In the genomic region with DNA sequence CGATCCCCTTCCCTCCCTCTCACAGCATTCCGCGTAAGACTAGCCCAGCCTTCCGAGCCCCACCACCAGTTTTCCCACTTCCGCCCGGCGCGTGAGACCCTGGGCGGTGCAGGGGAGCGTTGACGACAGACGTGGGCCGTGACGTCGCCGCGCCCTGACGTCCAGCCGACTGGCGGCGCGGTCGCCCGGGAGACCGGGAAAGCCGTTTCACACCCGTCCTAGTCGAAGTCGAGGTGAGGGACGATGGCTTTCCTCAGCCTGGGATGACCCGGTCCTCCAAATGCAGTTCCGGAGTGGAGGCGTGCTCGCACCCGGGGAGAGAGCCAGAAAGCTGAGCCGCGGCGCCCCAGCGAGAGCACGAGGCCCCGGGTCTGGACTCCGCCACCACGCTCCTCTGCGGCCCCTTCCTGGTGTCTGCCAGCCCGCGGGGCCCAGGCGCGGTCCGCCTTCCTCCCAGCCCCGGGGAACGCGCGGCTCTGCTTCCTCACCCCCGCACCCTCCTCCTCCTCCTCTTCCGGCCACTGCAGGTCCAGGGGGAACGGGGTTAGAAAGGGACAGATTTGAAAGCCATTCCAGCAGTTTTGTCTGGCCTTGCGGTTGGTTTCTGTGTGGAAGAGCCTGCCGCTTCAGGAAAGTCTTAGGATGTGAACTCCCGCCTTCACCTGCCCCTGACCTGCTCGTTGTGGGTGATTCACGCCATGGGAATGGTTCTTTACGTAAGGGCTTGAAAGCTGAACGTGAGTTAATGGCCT, we compare ENCODE assay signal across 8 cellular contexts. TPM values are rescaled to one million over a fixed set of nuclear protein-coding genes. Genes with fewer than 3 reads are reported as not detected.
DNase-seq lines count a peak whose midpoint lies in the region; ATAC-seq and TF ChIP-seq lines count a peak whose summit lies in the region.

A gene (plus strand): TSS at position 210 of the 752 bp plus-strand sequence. CDS start 2,977 bp downstream, outside the sequence.

- H3K4me2 ChIP-seq in PC-3 (ENCODE audit: low read length), result peak within 1 kb of the TSS; percentile 87

- H3K9me3 ChIP-seq in Caco-2 (no peaks in the 10 kb centered on the region), PC-3 (ENCODE audit: low read length) (no peaks in the 10 kb centered on the region)

- peak within 1 kb of the TSS; percentile 59 for H2AFZ ChIP-seq in PC-3 (ENCODE audit: low read length)

- BruUV-seq in Caco-2 (replicated peaks; lab: Mats Ljungman, UMichigan) (no TSS peak), PC-3 (replicated peaks; lab: Mats Ljungman, UMichigan) (no TSS peak)

- intact Hi-C loops in Caco-2 (cut with micrococcal nuclease; ENCODE audit: unreplicated experiment), result loop anchor here (1.0 to 2.0 kb wide), 3 partner anchors 12 to 294 kb away; no protein-coding TSS in a partner anchor
- intact Hi-C loops in PC-3 (cut with micrococcal nuclease), result no loop called here
- intact Hi-C loops in activated T-helper 1 cell treated with anti-CD3 and anti-CD28 coated beads, Interleukin-12 subunit alpha, Interleukin-12 subunit beta, Interleukin-2, Interleukin-4 antibody, amounts not matched to agents 30 ng/mL and 10 ng/mL and 1 ng/mL, durations not matched to agents 14 hours and 24 hours and 36 hours (cut with micrococcal nuclease), result loop anchor here (1.0 to 2.0 kb wide), 3 partner anchors 9 to 349 kb away; no protein-coding TSS in a partner anchor

- H3K36me3 Mint-ChIP-seq in Caco-2 (ENCODE audit: insufficient read depth, unreplicated experiment), result peaks cover 18% of the 10 kb centered on the region
- H3K36me3 Mint-ChIP-seq in activated T-helper 1 cell treated with anti-CD3 and anti-CD28 coated beads, Interleukin-12 subunit alpha, Interleukin-12 subunit beta, Interleukin-2, Interleukin-4 antibody, amounts not matched to agents 30 ng/mL and 10 ng/mL and 1 ng/mL, durations not matched to agents 14 hours and 24 hours and 36 hours (ENCODE audit: low read depth), result peaks cover 2% of the 10 kb centered on the region
- H3K36me3 Mint-ChIP-seq in naive B cell, result peaks cover 0 to 9% of the 10 kb centered on the region in 2 donors
- H3K36me3 Mint-ChIP-seq in stimulated activated memory B cell treated with anti-CD40 and anti-IgM and Interleukin-4, amounts not matched to agents 10 μg/mL and 1 μg/mL and 100 μg/mL, for 72 hours, result peaks cover 10% of the 10 kb centered on the region

- H3K4me1 Mint-ChIP-seq in Caco-2 (ENCODE audit: low read depth, unreplicated experiment) (peaks cover 18% of the 10 kb centered on the region), naive B cell (peaks cover 16 to 24% (median 19%) of the 10 kb centered on the region in 3 donors)
- peaks cover 36% of the 10 kb centered on the region for H3K4me1 Mint-ChIP-seq in activated T-helper 1 cell treated with anti-CD3 and anti-CD28 coated beads, Interleukin-12 subunit alpha, Interleukin-12 subunit beta, Interleukin-2, Interleukin-4 antibody, amounts not matched to agents 30 ng/mL and 10 ng/mL and 1 ng/mL, durations not matched to agents 14 hours and 24 hours and 36 hours (ENCODE audit: low read depth)
- H3K4me1 Mint-ChIP-seq in stimulated activated memory B cell treated with anti-CD40 and anti-IgM and Interleukin-4, amounts not matched to agents 10 μg/mL and 1 μg/mL and 100 μg/mL, for 72 hours, result peaks cover 32% of the 10 kb centered on the region

- H3K4me1 ChIP-seq in Caco-2 (peaks cover 21% of the 10 kb centered on the region), PC-3 (ENCODE audit: insufficient read depth, low read length) (peaks cover 24% of the 10 kb centered on the region)

- peaks cover 10% of the 10 kb centered on the region for H3K79me2 ChIP-seq in PC-3 (ENCODE audit: low read length)

- CTCF ChIA-PET in Caco-2 (lab: Charles Lee), result no interaction called here
- CTCF ChIA-PET in PC-3 (lab: Charles Lee), result no interaction called here

- no peaks in the 10 kb centered on the region for H4K20me1 ChIP-seq in PC-3 (ENCODE audit: low read length)

- peak within 1 kb of the TSS; percentile 99 for H3K4me3 Mint-ChIP-seq in Caco-2 (ENCODE audit: unreplicated experiment)
- H3K4me3 Mint-ChIP-seq in activated T-helper 1 cell treated with anti-CD3 and anti-CD28 coated beads, Interleukin-12 subunit alpha, Interleukin-12 subunit beta, Interleukin-2, Interleukin-4 antibody, amounts not matched to agents 30 ng/mL and 10 ng/mL and 1 ng/mL, durations not matched to agents 14 hours and 24 hours and 36 hours, result peak within 1 kb of the TSS; percentile 87
- peak within 1 kb of the TSS; percentile 91 to 99 (median 96) for H3K4me3 Mint-ChIP-seq in naive B cell
- H3K4me3 Mint-ChIP-seq in stimulated activated memory B cell treated with anti-CD40 and anti-IgM and Interleukin-4, amounts not matched to agents 10 μg/mL and 1 μg/mL and 100 μg/mL, for 72 hours, result peak within 1 kb of the TSS; percentile 92

- no peaks in the 10 kb centered on the region for H3K9me3 Mint-ChIP-seq in Caco-2 (ENCODE audit: unreplicated experiment)
- no peaks in the 10 kb centered on the region for H3K9me3 Mint-ChIP-seq in activated T-helper 1 cell treated with anti-CD3 and anti-CD28 coated beads, Interleukin-12 subunit alpha, Interleukin-12 subunit beta, Interleukin-2, Interleukin-4 antibody, amounts not matched to agents 30 ng/mL and 10 ng/mL and 1 ng/mL, durations not matched to agents 14 hours and 24 hours and 36 hours
- no peaks in the 10 kb centered on the region for H3K9me3 Mint-ChIP-seq in naive B cell
- no peaks in the 10 kb centered on the region for H3K9me3 Mint-ChIP-seq in stimulated activated memory B cell treated with anti-CD40 and anti-IgM and Interleukin-4, amounts not matched to agents 10 μg/mL and 1 μg/mL and 100 μg/mL, for 72 hours

- H3K27ac Mint-ChIP-seq in Caco-2 (ENCODE audit: unreplicated experiment) (peak within 1 kb of the TSS; percentile 100), naive B cell (peak within 1 kb of the TSS; percentile 99 to 100 (median 99))
- H3K27ac Mint-ChIP-seq in activated T-helper 1 cell treated with anti-CD3 and anti-CD28 coated beads, Interleukin-12 subunit alpha, Interleukin-12 subunit beta, Interleukin-2, Interleukin-4 antibody, amounts not matched to agents 30 ng/mL and 10 ng/mL and 1 ng/mL, durations not matched to agents 14 hours and 24 hours and 36 hours, result peak within 1 kb of the TSS; percentile 92
- H3K27ac Mint-ChIP-seq in stimulated activated memory B cell treated with anti-CD40 and anti-IgM and Interleukin-4, amounts not matched to agents 10 μg/mL and 1 μg/mL and 100 μg/mL, for 72 hours, result peak within 1 kb of the TSS; percentile 98

- H3K27ac ChIP-seq in PC-3 (ENCODE audit: low read length), result peak within 1 kb of the TSS; percentile 98

- H3K9me2 ChIP-seq in PC-3 (replicated peaks; ENCODE audit: low read length), result no peaks in the 10 kb centered on the region

- DNase-seq in Caco-2 (peak; percentile 93 to 94), HS-27A (ENCODE audit: low read depth) (peak; percentile 57), PC-3 (peak; percentile 94), fibroblast of gingiva (ENCODE audit: low read depth) (peak; percentile 93), naive B cell (peak; percentile 78)
- DNase-seq in activated T-helper 1 cell treated with anti-CD3 and anti-CD28 coated beads, Interleukin-12 subunit alpha, Interleukin-12 subunit beta, Interleukin-2, Interleukin-4 antibody, amounts not matched to agents 30 ng/mL and 10 ng/mL and 1 ng/mL, durations not matched to agents 14 hours and 24 hours and 36 hours (ENCODE audit: low spot score), result peak; percentile 64

- POLR2A ChIA-PET in Caco-2 (lab: Charles Lee), result interaction anchor here (0.9 to 1.5 kb wide), 4 partner anchors 9 to 271 kb away, joined by 4 to 7 read pairs (median 4); a partner anchor contains a TSS
- POLR2A ChIA-PET in PC-3 (lab: Charles Lee; ENCODE audit: unreplicated experiment), result interaction anchor here (0.8 to 1.1 kb wide), 2 partner anchors 149 to 263 kb away, joined by 3 to 5 read pairs; no protein-coding TSS in a partner anchor

- TF ChIP-seq CTCF in Caco-2 (IDR thresholded peaks at IDR 0.05; ENCODE audit: insufficient read depth in 1 of 2, low read depth in 1 of 2, low read length in 1 of 2, severe bottlenecking in 1 of 2, unreplicated experiment in 1 of 2), result no peak
- no peak for TF ChIP-seq CTCF in PC-3 (conservative IDR thresholded peaks at IDR 0.05; ENCODE audit: low read depth, low read length)

- peak within 1 kb of the TSS; percentile 98 for H3K9ac ChIP-seq in PC-3 (ENCODE audit: low read length)

- H3F3A ChIP-seq in PC-3 (ENCODE audit: low read length, unreplicated experiment), result no peaks in the 10 kb centered on the region

- H3K36me3 ChIP-seq in Caco-2 (ENCODE audit: control insufficient read depth, insufficient read depth, low read length) (no peaks in the 10 kb centered on the region), PC-3 (ENCODE audit: low read depth, low read length) (no peaks in the 10 kb centered on the region)

- H3K27me3 Mint-ChIP-seq in Caco-2 (ENCODE audit: insufficient read depth, unreplicated experiment) (no peaks in the 10 kb centered on the region), naive B cell (no peaks in the 10 kb centered on the region)
- peaks cover 2% of the 10 kb centered on the region for H3K27me3 Mint-ChIP-seq in activated T-helper 1 cell treated with anti-CD3 and anti-CD28 coated beads, Interleukin-12 subunit alpha, Interleukin-12 subunit beta, Interleukin-2, Interleukin-4 antibody, amounts not matched to agents 30 ng/mL and 10 ng/mL and 1 ng/mL, durations not matched to agents 14 hours and 24 hours and 36 hours (ENCODE audit: insufficient read depth)
- no peaks in the 10 kb centered on the region for H3K27me3 Mint-ChIP-seq in stimulated activated memory B cell treated with anti-CD40 and anti-IgM and Interleukin-4, amounts not matched to agents 10 μg/mL and 1 μg/mL and 100 μg/mL, for 72 hours

- ATAC-seq in GM19468 (IDR thresholded peaks at IDR 0.05; ENCODE audit: extremely low read depth, unreplicated experiment) (peak; percentile 81), PC-3 (peak; percentile 85), naive B cell (ENCODE audit: low read depth in 2 of 2) (peak; percentile 70 to 75)
- ATAC-seq in stimulated activated memory B cell treated with anti-CD40 and anti-IgM and Interleukin-4, amounts not matched to agents 10 μg/mL and 1 μg/mL and 100 μg/mL, for 72 hours, result peak; percentile 91

- no peaks in the 10 kb centered on the region for H3K27me3 ChIP-seq in Caco-2 (replicated peaks; ENCODE audit: control insufficient read depth, insufficient read depth, low read length)
- H3K27me3 ChIP-seq in PC-3 (ENCODE audit: low read length), result no peaks in the 10 kb centered on the region

- H3K4me3 ChIP-seq in Caco-2 (ENCODE audit: low read depth, low read length) (peak within 1 kb of the TSS; percentile 52), PC-3 (ENCODE audit: low read length) (peak within 1 kb of the TSS; percentile 64)

RNA-seq across cellular contexts. Expression of the gene that starts here (rescaled TPM):
- total RNA-seq in Caco-2 (2022) (1.4 and 1.6 TPM in 2 replicates), PC-3 (2014; rRNA removed) (0.15 and 0.98 TPM in 2 replicates)
- total RNA-seq in activated T-helper 1 cell treated with anti-CD3 and anti-CD28 coated beads, Interleukin-12 subunit alpha, Interleukin-12 subunit beta, Interleukin-2, Interleukin-4 antibody, amounts not matched to agents 30 ng/mL and 10 ng/mL and 1 ng/mL, durations not matched to agents 14 hours and 24 hours and 36 hours, result 0.57 TPM in 1 of 2 replicates, not detected in the other
- 10 to 100 TPM in 1 of 6 donors, 1 to 10 TPM in 4, not detected in 1; 1.9 to 12.3 (median 4.8) TPM for polyA plus RNA-seq in naive B cell (ENCODE audit: low read depth in 6 of 6)

Comparison
In these comparisons a context has a peak if more than half of its experiments do, and no peak if none do; other contexts are left out.
1. Peak in every context shown above with its lines: DNase-seq, ATAC-seq, H3K4me3 ChIP-seq and H3K27ac ChIP-seq.
2. Peak in DNase-seq, ATAC-seq, H3K4me3 ChIP-seq, H3K27ac ChIP-seq, H3K9ac ChIP-seq and H3K4me2 ChIP-seq in PC-3; RNA of the gene not detected or under 1 TPM.
3. Peak in DNase-seq in activated T-helper 1 cell treated with anti-CD3 and anti-CD28 coated beads, Interleukin-12 subunit alpha, Interleukin-12 subunit beta, Interleukin-2, Interleukin-4 antibody, amounts not matched to agents 30 ng/mL and 10 ng/mL and 1 ng/mL, durations not matched to agents 14 hours and 24 hours and 36 hours; RNA of the gene not detected or under 1 TPM.